In genomic region chr14:36519431-36520321, GRCh38 we compare ENCODE assay signal across 8 cellular contexts. TPM values are rescaled to one million over a fixed set of nuclear protein-coding genes. Genes with fewer than 3 reads are reported as not detected.
DNase-seq lines count a peak whose midpoint lies in the region; ATAC-seq and TF ChIP-seq lines count a peak whose summit lies in the region.

NKX2-1 (minus strand) TSS chr14:36520232; CDS start chr14:36520129, 103 bp downstream.

- DNase-seq in heart left ventricle (no peak), left cardiac atrium (no peak), OCI-M2 (lab: John Stamatoyannopoulos, UW; ENCODE audit: unreplicated experiment) (peak; percentile 16), upper lobe of left lung (peak; percentile 77 to 86), ureter (ENCODE audit: low spot score) (no peak)

- peaks cover 0 to 60% (median 18%) of the 10 kb centered on the region in 12 donors for H3K4me1 ChIP-seq in heart left ventricle
- peaks cover 16 to 66% (median 31%) of the 10 kb centered on the region in 4 donors for H3K4me1 ChIP-seq in upper lobe of left lung

- no peak for TF ChIP-seq POLR2A in heart left ventricle (IDR thresholded peaks at IDR 0.05)
- TF ChIP-seq POLR2A in upper lobe of left lung (IDR thresholded peaks at IDR 0.05) = peak in 3 of 4 donors; percentile 35 to 59 (median 52)

- TF ChIP-seq CTCF in heart left ventricle (IDR thresholded peaks at IDR 0.05) (no peak), upper lobe of left lung (IDR thresholded peaks at IDR 0.05) (peak in 3 of 6 experiments; percentile 18 to 36 (median 31))

- no peak for TF ChIP-seq EP300 in upper lobe of left lung (IDR thresholded peaks at IDR 0.05)

- H3K4me3 ChIP-seq in heart left ventricle (peak within 1 kb of the TSS in 11 of 12 donors; percentile 14 to 44 (median 27)), iPS-18c (ENCODE audit: insufficient read depth, low read depth, low read length) (peak within 1 kb of the TSS; percentile 38), upper lobe of left lung (peak within 1 kb of the TSS; percentile 6 to 54 (median 44))

- H3K9me3 ChIP-seq in heart left ventricle (no peaks in the 10 kb centered on the region), iPS-18c (ENCODE audit: control insufficient read depth, insufficient read depth, low read length) (no peaks in the 10 kb centered on the region), upper lobe of left lung (no peaks in the 10 kb centered on the region)

- no peaks in the 10 kb centered on the region for H3K36me3 ChIP-seq in heart left ventricle
- H3K36me3 ChIP-seq in upper lobe of left lung = no peaks in the 10 kb centered on the region

- ATAC-seq in heart left ventricle (no peak), left cardiac atrium (no peak), upper lobe of left lung (ENCODE audit: low FRiP score in 2 of 2) (peak; percentile 5 to 72), HG03097 (IDR thresholded peaks at IDR 0.05; ENCODE audit: low FRiP score, unreplicated experiment) (no peak), GM21723 (IDR thresholded peaks at IDR 0.05; ENCODE audit: unreplicated experiment) (no peak)

- WGBS in heart left ventricle, 4 donors = 2% methylated on average over 31 to 49 of the region's 49 CpGs
- 2 to 4% methylated on average over 31 to 44 of the region's 49 CpGs for WGBS in upper lobe of left lung, 2 donors

- H3K27me3 ChIP-seq in heart left ventricle (peaks cover 68 to 100% (median 99%) of the 10 kb centered on the region in 9 donors), upper lobe of left lung (peaks cover 0 to 59% (median 22%) of the 10 kb centered on the region in 4 donors)

- H3K27ac ChIP-seq in heart left ventricle (no peak within 1 kb of the TSS), upper lobe of left lung (peak within 1 kb of the TSS; percentile 83 to 93 (median 88))

- intact Hi-C loops in heart left ventricle (cut with DNase I) (no loop called here), left cardiac atrium (cut with DNase I) (no loop called here)

RNA-seq across cellular contexts. Expression of gene NKX2-1, which starts in this region (rescaled TPM):
- total RNA-seq in heart left ventricle = not detected
- polyA plus RNA-seq in heart left ventricle = not detected
- total RNA-seq in left cardiac atrium = not detected
- 100 to 1,000 TPM; 140 to 467 (median 284) TPM for total RNA-seq in upper lobe of left lung
- total RNA-seq in ureter = not detected

Comparison
In these comparisons a context has a peak if more than half of its experiments do, and no peak if none do; other contexts are left out.
1. RNA of gene NKX2-1 (total RNA-seq): 140 to 467 TPM in upper lobe of left lung; not detected in left cardiac atrium, not detected in heart left ventricle and not detected in ureter (single experiment); every median in the first group is over 100 times any median in the second.
2. ATAC-seq: peak in upper lobe of left lung (2 of 2); none in heart left ventricle (0 of 4), left cardiac atrium (0 of 2), HG03097 (single experiment) and GM21723 (single experiment).
3. DNase-seq: peak in OCI-M2 (single experiment) and upper lobe of left lung (2 of 2); none in heart left ventricle (0 of 5), left cardiac atrium (single experiment) and ureter (single experiment).
4. H3K27ac ChIP-seq: peak in upper lobe of left lung (4 of 4); none in heart left ventricle (0 of 12).
5. POLR2A ChIP-seq: peak in upper lobe of left lung (3 of 4); none in heart left ventricle (0 of 2).
6. Peak in every context shown above with its lines, with median percentiles within 50 percentile points of each other: H3K4me3 ChIP-seq.